19 cellular contexts compared by ENCODE assay signal in genomic region chr2:62529758-62530157, GRCh38.
"Had no signal": no experiment of that assay in that cellular context is flagged by ENCODE, and none has a peak within 500 bp of the region (broad histone marks: within the 10 kb centered on the region; RNA-seq: fewer than 3 reads in every experiment).

No MANE protein-coding gene starts in this region.

- H3K27me3 Mint-ChIP-seq: type B pancreatic cell had no signal

- H3K27ac ChIP-seq: body of pancreas, esophagus squamous epithelium, heart right ventricle, left lung, pancreas, testis had no signal

- DNase-seq: activated CD4-positive, alpha-beta T cell treated with anti-CD3 and anti-CD28 coated beads, Interleukin-2, amount 10 ng/mL, durations not matched to agents 24 days and 14 days; activated CD8-positive, alpha-beta T cell treated with anti-CD3 and anti-CD28 coated beads for 36 hours; activated naive CD4-positive, alpha-beta T cell treated with Interleukin-2 at 50 U/mL for 16 hours; activated T-cell treated with anti-CD3 and anti-CD28 coated beads, Interleukin-2, amount 50 U/mL, for 1 hour; body of pancreas; dermis blood vessel endothelial cell; effector memory CD4-positive, alpha-beta T cell; esophagus squamous epithelium; heart right ventricle; left lung; midbrain; pancreas; stimulated activated CD4-positive, alpha-beta T cell treated with anti-CD3 and anti-CD28 coated beads, Interleukin-4, amount 100 ng/mL, for 24 hours; testis had no signal

- H3K4me1 ChIP-seq: esophagus squamous epithelium, heart right ventricle, left lung, testis had no signal

- H3K9me3 ChIP-seq: body of pancreas, heart right ventricle, pancreas, testis had no signal

- H3K4me3 ChIP-seq: body of pancreas, esophagus squamous epithelium, heart right ventricle, left lung, pancreas, smooth muscle cell, testis had no signal

- ATAC-seq: activated CD8-positive, alpha-beta T cell treated with anti-CD3 and anti-CD28 coated beads for 36 hours; activated T-helper 17 cell treated with anti-CD3 and anti-CD28 coated beads, Interleukin-2, amount 50 U/mL, for 72 hours; body of pancreas; heart right ventricle; left lung; pancreas; sciatic nerve; stimulated activated memory B cell treated with anti-CD40 and anti-IgM and Interleukin-4, amounts not matched to agents 10 μg/mL and 1 μg/mL and 100 μg/mL, for 72 hours had no signal

- H3K27me3 ChIP-seq: body of pancreas, esophagus squamous epithelium, heart right ventricle, left lung, pancreas, testis had no signal

- H3K4me3 Mint-ChIP-seq: activated CD4-positive, alpha-beta T cell treated with anti-CD3 and anti-CD28 coated beads, Interleukin-2, amount 10 ng/mL, durations not matched to agents 24 days and 14 days; activated CD8-positive, alpha-beta T cell treated with anti-CD3 and anti-CD28 coated beads for 36 hours; activated T-helper 17 cell treated with anti-CD3 and anti-CD28 coated beads, Interleukin-2, amount 50 U/mL, for 72 hours; stimulated activated memory B cell treated with anti-CD40 and anti-IgM and Interleukin-4, amounts not matched to agents 10 μg/mL and 1 μg/mL and 100 μg/mL, for 72 hours; type B pancreatic cell had no signal

- H3K36me3 Mint-ChIP-seq: type B pancreatic cell had no signal

- H3K27ac Mint-ChIP-seq: activated CD4-positive, alpha-beta T cell treated with anti-CD3 and anti-CD28 coated beads, Interleukin-2, amount 10 ng/mL, durations not matched to agents 24 days and 14 days; activated CD8-positive, alpha-beta T cell treated with anti-CD3 and anti-CD28 coated beads for 36 hours; activated T-helper 17 cell treated with anti-CD3 and anti-CD28 coated beads, Interleukin-2, amount 50 U/mL, for 72 hours; stimulated activated memory B cell treated with anti-CD40 and anti-IgM and Interleukin-4, amounts not matched to agents 10 μg/mL and 1 μg/mL and 100 μg/mL, for 72 hours; type B pancreatic cell had no signal

- H3K4me2 ChIP-seq: smooth muscle cell had no signal

- H3K36me3 ChIP-seq: esophagus squamous epithelium, heart right ventricle, left lung, pancreas had no signal

- H3K4me1 Mint-ChIP-seq: activated CD4-positive, alpha-beta T cell treated with anti-CD3 and anti-CD28 coated beads, Interleukin-2, amount 10 ng/mL, durations not matched to agents 24 days and 14 days; activated T-helper 17 cell treated with anti-CD3 and anti-CD28 coated beads, Interleukin-2, amount 50 U/mL, for 72 hours; stimulated activated memory B cell treated with anti-CD40 and anti-IgM and Interleukin-4, amounts not matched to agents 10 μg/mL and 1 μg/mL and 100 μg/mL, for 72 hours had no signal
